ENCODE assay signal across 12 cellular contexts in the genomic region with DNA sequence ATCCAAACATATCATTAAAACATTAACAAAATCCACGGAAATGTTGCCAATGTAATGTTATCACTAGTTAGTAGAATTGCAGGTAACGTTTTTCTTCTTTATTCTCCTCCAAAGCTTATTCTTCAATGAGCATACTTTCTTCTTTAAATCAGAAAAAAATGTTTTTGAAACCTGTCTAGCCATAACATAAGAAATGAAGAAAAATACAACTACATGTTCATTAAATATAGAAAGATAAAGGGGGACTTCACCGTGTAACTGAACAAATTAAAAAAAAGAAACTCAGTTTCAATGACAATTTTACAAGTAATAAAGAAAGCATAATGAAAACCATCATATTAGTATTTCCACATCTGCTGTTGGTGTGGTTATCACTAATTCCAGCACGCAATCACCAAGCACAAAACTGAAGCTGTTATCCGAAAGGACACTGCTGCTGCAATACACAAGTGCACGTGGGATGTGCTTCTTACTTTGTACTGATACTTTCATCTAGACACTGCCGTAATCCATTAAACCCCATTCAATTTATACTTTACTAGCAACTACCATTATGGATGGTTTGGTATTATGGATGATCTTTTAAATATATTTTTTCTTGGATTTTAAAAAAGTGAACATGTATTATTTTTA. TPM values are rescaled to one million over a fixed set of nuclear protein-coding genes. Genes with fewer than 3 reads are reported as not detected.
DNase-seq lines count a peak whose midpoint lies in the region; ATAC-seq, FAIRE-seq and TF ChIP-seq lines count a peak whose summit lies in the region.
"Had no signal": no experiment of that assay in that cellular context is flagged by ENCODE, and none has a peak within 500 bp of the region (broad histone marks: within the 10 kb centered on the region; RNA-seq: fewer than 3 reads in every experiment).

No MANE protein-coding gene starts in this region.

- intact Hi-C loops in lower lobe of right lung (cut with DNase I) (no loop called here), spleen (cut with DNase I; ENCODE audit: low total_unique reads) (no loop called here)

- CTCF ChIA-PET in A549 (lab: Yijun Ruan, JAX), result interaction anchor here (1.0 to 1.6 kb wide), 5 partner anchors 11 to 157 kb away, joined by 3 to 8 read pairs (median 4); no protein-coding TSS in a partner anchor

- TF ChIP-seq CTCF in A549 (IDR thresholded peaks at IDR 0.05) (no peak), lower lobe of right lung (IDR thresholded peaks at IDR 0.05) (no peak), spleen (IDR thresholded peaks at IDR 0.05 in 8 of 11, conservative IDR thresholded peaks at IDR 0.05 in 3 of 11) (no peak)

- FAIRE-seq in A549 (lab: Jason Lieb, UNC), result no peak
- FAIRE-seq: H1 had no signal

- ATAC-seq in A549, result no peak
- no peak for ATAC-seq in lower lobe of right lung
- ATAC-seq in HG03280 (IDR thresholded peaks at IDR 0.05; ENCODE audit: unreplicated experiment), result no peak
- ATAC-seq in HG03108 (IDR thresholded peaks at IDR 0.05; ENCODE audit: unreplicated experiment), result no peak

- H3K4me1 ChIP-seq in A549, result peaks cover 78% of the 10 kb centered on the region
- H3K4me1 ChIP-seq in HUES48 (ENCODE audit: control insufficient read depth, insufficient read depth, low read length), result peaks cover 49% of the 10 kb centered on the region
- H3K4me1 ChIP-seq in lower lobe of right lung, result peaks cover 88% of the 10 kb centered on the region
- H3K4me1 ChIP-seq in spleen, result peaks cover 22 to 98% (median 71%) of the 10 kb centered on the region in 6 donors

- peak overlapping the region; percentile 99 for H3K4me2 ChIP-seq in A549

- DNase-seq in A549 (ENCODE audit: low read depth in 1 of 2, low spot score in 1 of 2), result no peak
- DNase-seq in activated naive CD4-positive, alpha-beta T cell treated with anti-CD3 and anti-CD28 coated beads, Interleukin-2, amount 50 U/mL, for 16 hours, result peak; percentile 25
- DNase-seq in lower lobe of right lung, result no peak
- DNase-seq in spleen, result no peak
- DNase-seq in stimulated activated CD4-positive, alpha-beta T cell treated with anti-CD3 and anti-CD28 coated beads, Interleukin-4, amount 100 ng/mL, for 4 hours, result no peak
- DNase-seq: activated CD4-positive, alpha-beta T cell treated with anti-CD3 and anti-CD28 coated beads, Interleukin-2, amount 50 U/mL, for 4 hours; hippocampal formation; NCI-H1417 treated with DMSO at 0.1 percent for 48 hours had no signal

- H3K27ac ChIP-seq in A549 (peak overlapping the region; percentile 87 to 99), HUES48 (ENCODE audit: low read depth, low read length) (peak overlapping the region; percentile 92), lower lobe of right lung (peak overlapping the region; percentile 90), spleen (peak overlapping the region in 3 of 8 donors; percentile 85 to 91 (median 88))

- no peak for TF ChIP-seq EP300 in A549 (IDR thresholded peaks at IDR 0.05)

- H3K9ac ChIP-seq in HUES48 (ENCODE audit: low read depth, low read length), result no peak overlapping the region

- H3K4me3 ChIP-seq in A549 (peak overlapping the region; percentile 40; the same call in 1 of the 3 replicates), HUES48 (ENCODE audit: low read depth, low read length) (no peak overlapping the region), lower lobe of right lung (no peak overlapping the region), spleen (no peak overlapping the region)

- no peak for TF ChIP-seq RAD21 in A549 (conservative IDR thresholded peaks at IDR 0.05 in 1 of 2, IDR thresholded peaks at IDR 0.05 in 1 of 2)

- TF ChIP-seq POLR2A in A549 (IDR thresholded peaks at IDR 0.05; ENCODE audit: low read length) (no peak), spleen (IDR thresholded peaks at IDR 0.05) (no peak)

- H3K27me3 ChIP-seq in HUES48 (ENCODE audit: control insufficient read depth, insufficient read depth, low read length) (no peaks in the 10 kb centered on the region), lower lobe of right lung (ENCODE audit: low read depth) (no peaks in the 10 kb centered on the region), spleen (replicated peaks in 1 of 7) (no peaks in the 10 kb centered on the region)

- POLR2A ChIA-PET in A549 (lab: Yijun Ruan, JAX), result interaction anchor here (1.0 to 2.4 kb wide), 2 partner anchors 9 to 36 kb away, joined by 3 to 22 read pairs; partner anchors contain the start of gene ESYT2

- H3K9me3 ChIP-seq in A549, result no peaks in the 10 kb centered on the region
- H3K9me3 ChIP-seq in HUES48 (ENCODE audit: control insufficient read depth, insufficient read depth, low read length), result no peaks in the 10 kb centered on the region
- no peaks in the 10 kb centered on the region for H3K9me3 ChIP-seq in lower lobe of right lung
- H3K9me3 ChIP-seq in spleen, result no peaks in the 10 kb centered on the region

- H3K36me3 ChIP-seq in HUES48 (ENCODE audit: control insufficient read depth, insufficient read depth, low read length) (no peaks in the 10 kb centered on the region), lower lobe of right lung (no peaks in the 10 kb centered on the region), spleen (no peaks in the 10 kb centered on the region)

- WGBS in A549 (ENCODE audit: missing lambda C conversion rate), result 26% methylated on average over 7 of the region's 7 CpGs
- 58 to 76% (median 63%) methylated on average over 7 of the region's 7 CpGs for WGBS in spleen, 5 donors

TF ChIP-seq in A549, 52 proteins besides CTCF, POLR2A, EP300 and RAD21 (continues in another document):
- TF ChIP-seq HOXA7 (CRISPR knock-in tag; IDR thresholded peaks at IDR 0.05) (no peak), SMC3 (IDR thresholded peaks at IDR 0.05) (no peak), TFCP2L1 (CRISPR knock-in tag; IDR thresholded peaks at IDR 0.05) (no peak), BHLHE40 (IDR thresholded peaks at IDR 0.05; ENCODE audit: low read depth, low read length) (no peak), CBX8 (IDR thresholded peaks at IDR 0.05) (no peak), REST (IDR thresholded peaks at IDR 0.05) (no peak), USF2 (IDR thresholded peaks at IDR 0.05) (no peak), JUNB (IDR thresholded peaks at IDR 0.05) (no peak), FOSL2 (IDR thresholded peaks at IDR 0.05) (no peak), FOSL2 (CRISPR knock-in tag; IDR thresholded peaks at IDR 0.05) (no peak), SREBF2 (IDR thresholded peaks at IDR 0.05) (no peak)
- TF ChIP-seq, protein P1, sequence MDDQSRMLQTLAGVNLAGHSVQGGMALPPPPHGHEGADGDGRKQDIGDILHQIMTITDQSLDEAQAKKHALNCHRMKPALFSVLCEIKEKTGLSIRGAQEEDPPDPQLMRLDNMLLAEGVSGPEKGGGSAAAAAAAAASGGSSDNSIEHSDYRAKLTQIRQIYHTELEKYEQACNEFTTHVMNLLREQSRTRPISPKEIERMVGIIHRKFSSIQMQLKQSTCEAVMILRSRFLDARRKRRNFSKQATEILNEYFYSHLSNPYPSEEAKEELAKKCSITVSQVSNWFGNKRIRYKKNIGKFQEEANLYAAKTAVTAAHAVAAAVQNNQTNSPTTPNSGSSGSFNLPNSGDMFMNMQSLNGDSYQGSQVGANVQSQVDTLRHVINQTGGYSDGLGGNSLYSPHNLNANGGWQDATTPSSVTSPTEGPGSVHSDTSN (IDR thresholded peaks at IDR 0.05), result no peak

RNA-seq across cellular contexts. Expression of gene ESYT2, which starts 9.6 kb away (rescaled TPM):
- 73.2 and 77.0 TPM in 2 replicates for polyA plus RNA-seq in A549 (2011; rRNA removed)
- polyA plus RNA-seq in A549 (2012; cell fraction: cytosol; rRNA removed), result 22.5 and 29.6 TPM in 2 replicates
- 30.1 and 31.2 TPM in 2 replicates for polyA plus RNA-seq in A549 (2012; cell fraction: nucleus; rRNA removed)
- polyA plus RNA-seq in A549 (2017; fragmentation: RNase III; extraction: RNeasy Plus Mini Kit Qiagen cat#74134 plus additional on column Dnase treatment), result 41.8 to 48.3 TPM (median 45.8 TPM) in 3 replicates
- 54.6 and 62.5 TPM in 2 replicates for polyA minus RNA-seq in A549 (2011; rRNA and poly(A)+ RNA removed)
- total RNA-seq in lower lobe of right lung, result 55.5 TPM
- total RNA-seq in spleen, result 10 to 100 TPM; 37.1 to 61.0 (median 47.2) TPM
- 10 to 100 TPM in 2 of 3 donors, 1 to 10 TPM in 1; 6.6 to 10.3 (median 10.0) TPM for polyA plus RNA-seq in spleen

RNA-seq across cellular contexts. Expression of gene DYNC2I1, which starts 36.7 kb away (rescaled TPM):
- polyA plus RNA-seq in A549 (2011; rRNA removed) (10.6 and 17.4 TPM in 2 replicates), A549 (2017; fragmentation: RNase III; extraction: RNeasy Plus Mini Kit Qiagen cat#74134 plus additional on column Dnase treatment) (8.7 to 10.0 TPM (median 9.1 TPM) in 3 replicates), spleen (1 to 10 TPM; 3.7 to 8.6 (median 8.0) TPM)
- polyA plus RNA-seq in A549 (2012; cell fraction: cytosol; rRNA removed), result 11.0 and 11.8 TPM in 2 replicates
- polyA plus RNA-seq in A549 (2012; cell fraction: nucleus; rRNA removed), result 41.8 and 42.7 TPM in 2 replicates
- 5.8 and 7.5 TPM in 2 replicates for polyA minus RNA-seq in A549 (2011; rRNA and poly(A)+ RNA removed)
- total RNA-seq in lower lobe of right lung (22.4 TPM), spleen (10 to 100 TPM; 14.9 to 21.7 (median 17.8) TPM)
